ENCODE assay signal across 8 cellular contexts in genomic region chr18:77080283-77080682, GRCh38. TPM values are rescaled to one million over a fixed set of nuclear protein-coding genes. Genes with fewer than 3 reads are reported as not detected.
DNase-seq lines count a peak whose midpoint lies in the region; ATAC-seq and TF ChIP-seq lines count a peak whose summit lies in the region.

No MANE protein-coding gene starts in this region.

- H3K4me3 Mint-ChIP-seq in activated naive CD8-positive, alpha-beta T cell treated with anti-CD3 and anti-CD28 coated beads, Interleukin-2, amount 10 ng/mL, durations not matched to agents 7 days and 5 days: no peak overlapping the region
- no peak overlapping the region for H3K4me3 Mint-ChIP-seq in activated naive CD8-positive, alpha-beta T cell treated with anti-CD3 and anti-CD28 coated beads for 36 hours
- H3K4me3 Mint-ChIP-seq in T-cell (peak overlapping the region in 1 of 3 donors; percentile 17), GM23338 (no peak overlapping the region)

- H3K27ac ChIP-seq in upper lobe of right lung: peak overlapping the region; percentile 31
- H3K27ac ChIP-seq in foreskin keratinocyte: no peak overlapping the region
- no peak overlapping the region for H3K27ac ChIP-seq in GM23338 (ENCODE audit: low read depth)

- H3K27me3 Mint-ChIP-seq in activated naive CD8-positive, alpha-beta T cell treated with anti-CD3 and anti-CD28 coated beads, Interleukin-2, amount 10 ng/mL, durations not matched to agents 7 days and 5 days: no peaks in the 10 kb centered on the region
- no peaks in the 10 kb centered on the region for H3K27me3 Mint-ChIP-seq in activated naive CD8-positive, alpha-beta T cell treated with anti-CD3 and anti-CD28 coated beads for 36 hours
- H3K27me3 Mint-ChIP-seq in T-cell (no peaks in the 10 kb centered on the region), GM23338 (ENCODE audit: insufficient read depth, low read depth, poor library complexity) (peaks cover 8% of the 10 kb centered on the region)

- H3K9me2 ChIP-seq in GM23338 (ENCODE audit: insufficient read depth): no peaks in the 10 kb centered on the region

- DNase-seq in activated naive CD8-positive, alpha-beta T cell treated with anti-CD3 and anti-CD28 coated beads, Interleukin-2, amount 10 ng/mL, durations not matched to agents 7 days and 5 days: no peak
- no peak for DNase-seq in activated naive CD8-positive, alpha-beta T cell treated with anti-CD3 and anti-CD28 coated beads for 36 hours
- DNase-seq in T-cell (peak in 5 of 34 experiments; percentile 47 to 57 (median 50)), upper lobe of right lung (no peak), midbrain (lab: John Stamatoyannopoulos, UW) (no peak), foreskin keratinocyte (no peak), GM23338 (ENCODE audit: low spot score) (no peak)

- H3K79me2 ChIP-seq in GM23338 (replicated peaks; ENCODE audit: insufficient read depth): peaks cover 5% of the 10 kb centered on the region; the same call in 1 of the 2 replicates

- H3K4me3 ChIP-seq in upper lobe of right lung (no peak overlapping the region), GM23338 (no peak overlapping the region)

- no peak overlapping the region for H2AFZ ChIP-seq in GM23338

- intact Hi-C loops in upper lobe of right lung (cut with DNase I): no loop called here

- H3K9me3 Mint-ChIP-seq in activated naive CD8-positive, alpha-beta T cell treated with anti-CD3 and anti-CD28 coated beads, Interleukin-2, amount 10 ng/mL, durations not matched to agents 7 days and 5 days: no peaks in the 10 kb centered on the region
- peaks cover 2% of the 10 kb centered on the region for H3K9me3 Mint-ChIP-seq in activated naive CD8-positive, alpha-beta T cell treated with anti-CD3 and anti-CD28 coated beads for 36 hours
- H3K9me3 Mint-ChIP-seq in T-cell (no peaks in the 10 kb centered on the region), GM23338 (no peaks in the 10 kb centered on the region)

- POLR2A ChIA-PET in activated naive CD8-positive, alpha-beta T cell treated with anti-CD3 and anti-CD28 coated beads, Interleukin-2, amount 10 ng/mL, durations not matched to agents 7 days and 5 days (lab: Charles Lee): interaction anchor here (1.2 kb wide), 1 partner anchor 52 kb away, joined by 3 read pairs; the partner anchor contains the start of gene MBP
- POLR2A ChIA-PET in T-cell (lab: Charles Lee): no interaction called here

- H3K27ac Mint-ChIP-seq in activated naive CD8-positive, alpha-beta T cell treated with anti-CD3 and anti-CD28 coated beads, Interleukin-2, amount 10 ng/mL, durations not matched to agents 7 days and 5 days: peak overlapping the region; percentile 47
- H3K27ac Mint-ChIP-seq in activated naive CD8-positive, alpha-beta T cell treated with anti-CD3 and anti-CD28 coated beads for 36 hours: no peak overlapping the region
- H3K27ac Mint-ChIP-seq in T-cell: peak overlapping the region; percentile 86
- H3K27ac Mint-ChIP-seq in GM23338: no peak overlapping the region

- H3K36me3 ChIP-seq in upper lobe of right lung (no peaks in the 10 kb centered on the region), GM23338 (ENCODE audit: insufficient read depth) (no peaks in the 10 kb centered on the region)

- H3K27me3 ChIP-seq in upper lobe of right lung (no peaks in the 10 kb centered on the region), foreskin keratinocyte (no peaks in the 10 kb centered on the region), GM23338 (ENCODE audit: insufficient read depth) (no peaks in the 10 kb centered on the region)

- no peaks in the 10 kb centered on the region for H3K9me3 ChIP-seq in upper lobe of right lung

- H3K4me2 ChIP-seq in GM23338: no peak overlapping the region

- CTCF ChIA-PET in T-cell (lab: Charles Lee): no interaction called here

- peak; percentile 51 for ATAC-seq in activated naive CD8-positive, alpha-beta T cell treated with anti-CD3 and anti-CD28 coated beads, Interleukin-2, amount 10 ng/mL, durations not matched to agents 7 days and 5 days (ENCODE audit: low read depth)
- ATAC-seq in HG03045 (IDR thresholded peaks at IDR 0.05; ENCODE audit: unreplicated experiment): peak; percentile 76
- peak; percentile 31 to 80 (median 59) for ATAC-seq in T-cell (replicated peaks in 1 of 4)
- ATAC-seq in upper lobe of right lung: no peak
- no peak for ATAC-seq in foreskin keratinocyte
- no peak for ATAC-seq in GM23338

- H3K4me1 Mint-ChIP-seq in activated naive CD8-positive, alpha-beta T cell treated with anti-CD3 and anti-CD28 coated beads, Interleukin-2, amount 10 ng/mL, durations not matched to agents 7 days and 5 days: peaks cover 45% of the 10 kb centered on the region
- H3K4me1 Mint-ChIP-seq in activated naive CD8-positive, alpha-beta T cell treated with anti-CD3 and anti-CD28 coated beads for 36 hours: peaks cover 43% of the 10 kb centered on the region
- H3K4me1 Mint-ChIP-seq in T-cell (peaks cover 63 to 88% (median 84%) of the 10 kb centered on the region in 3 donors), GM23338 (peaks cover 11% of the 10 kb centered on the region)

- H3F3A ChIP-seq in GM23338 (replicated peaks; ENCODE audit: low read depth): no peaks in the 10 kb centered on the region

- H3K4me1 ChIP-seq in upper lobe of right lung (peaks cover 44% of the 10 kb centered on the region), foreskin keratinocyte (peaks cover 8% of the 10 kb centered on the region), GM23338 (ENCODE audit: insufficient read depth) (peaks cover 8% of the 10 kb centered on the region)

- H4K20me1 ChIP-seq in GM23338 (replicated peaks; ENCODE audit: insufficient read depth): no peaks in the 10 kb centered on the region

- peaks cover 40% of the 10 kb centered on the region for H3K36me3 Mint-ChIP-seq in activated naive CD8-positive, alpha-beta T cell treated with anti-CD3 and anti-CD28 coated beads, Interleukin-2, amount 10 ng/mL, durations not matched to agents 7 days and 5 days
- H3K36me3 Mint-ChIP-seq in activated naive CD8-positive, alpha-beta T cell treated with anti-CD3 and anti-CD28 coated beads for 36 hours: peaks cover 42% of the 10 kb centered on the region
- H3K36me3 Mint-ChIP-seq in T-cell (peaks cover 38% of the 10 kb centered on the region), GM23338 (ENCODE audit: low read depth) (peaks cover 4% of the 10 kb centered on the region; the same call in 1 of the 3 replicates)

- no peak for TF ChIP-seq CTCF in upper lobe of right lung (IDR thresholded peaks at IDR 0.05)
- no peak for TF ChIP-seq CTCF in foreskin keratinocyte (conservative IDR thresholded peaks at IDR 0.05)
- TF ChIP-seq CTCF in GM23338 (conservative IDR thresholded peaks at IDR 0.05; ENCODE audit: low read depth in 2 of 2): no peak

TF ChIP-seq in GM23338, 12 proteins besides CTCF, POLR2A, EP300 and RAD21:
- TF ChIP-seq EZH2 (IDR thresholded peaks at IDR 0.05; ENCODE audit: low read depth, unreplicated experiment): no peak

RNA-seq across cellular contexts. Expression of gene MBP, which starts 52.3 kb away (rescaled TPM):
- total RNA-seq in activated naive CD8-positive, alpha-beta T cell treated with anti-CD3 and anti-CD28 coated beads, Interleukin-2, amount 10 ng/mL, durations not matched to agents 7 days and 5 days: 100 to 1,000 TPM; 138 to 148 TPM
- 10 to 100 TPM; 41.2 to 45.9 TPM for total RNA-seq in activated naive CD8-positive, alpha-beta T cell treated with anti-CD3 and anti-CD28 coated beads for 36 hours
- 100 to 1,000 TPM; 114 to 185 (median 152) TPM for total RNA-seq in T-cell
- 78.9 TPM for total RNA-seq in upper lobe of right lung
- total RNA-seq in foreskin keratinocyte: 24.7 and 26.6 TPM in 2 replicates
- polyA plus RNA-seq in foreskin keratinocyte: 9.3 and 9.5 TPM in 2 replicates
- 20.7 and 22.9 TPM in 2 replicates for total RNA-seq in GM23338 (2014; rRNA removed; shearing (Covaris generic))
- polyA plus RNA-seq in GM23338 (2016; fragmentation: Nextera tagmentation; extraction: Ambion mirVana): 14.6 and 18.4 TPM in 2 replicates

Comparison
In these comparisons a context has a peak if more than half of its experiments do, and no peak if none do; other contexts are left out.
1. H3K27ac Mint-ChIP-seq: peak in activated naive CD8-positive, alpha-beta T cell treated with anti-CD3 and anti-CD28 coated beads, Interleukin-2, amount 10 ng/mL, durations not matched to agents 7 days and 5 days (single experiment) and T-cell (2 of 2); none in activated naive CD8-positive, alpha-beta T cell treated with anti-CD3 and anti-CD28 coated beads for 36 hours (single experiment) and GM23338 (single experiment).
2. ATAC-seq: peak in activated naive CD8-positive, alpha-beta T cell treated with anti-CD3 and anti-CD28 coated beads, Interleukin-2, amount 10 ng/mL, durations not matched to agents 7 days and 5 days (single experiment), HG03045 (single experiment) and T-cell (4 of 4); none in upper lobe of right lung (single experiment), foreskin keratinocyte (single experiment) and GM23338 (single experiment).